In the genomic region with DNA sequence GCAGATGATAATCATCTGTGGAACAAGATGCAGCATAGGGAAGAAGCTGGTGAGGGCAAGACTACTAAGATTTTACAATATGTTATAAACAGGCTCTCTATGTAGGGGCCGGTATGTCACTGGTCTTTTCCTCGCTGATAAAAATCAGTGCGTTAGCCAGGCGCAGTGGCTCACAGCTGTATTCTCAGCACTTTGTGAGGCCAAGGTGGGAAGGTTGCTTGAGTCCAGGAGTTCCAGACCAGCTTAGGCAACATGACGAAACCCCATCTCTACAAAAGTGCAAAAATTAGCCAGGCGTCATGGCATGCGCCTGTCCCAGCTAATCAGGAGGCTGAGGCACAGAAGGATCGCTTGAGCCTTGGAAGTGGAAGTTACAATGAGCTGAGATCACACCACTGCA, we compare ENCODE assay signal across 34 cellular contexts.
"Had no signal": no experiment of that assay in that cellular context is flagged by ENCODE, and none has a peak within 500 bp of the region (broad histone marks: within the 10 kb centered on the region; RNA-seq: fewer than 3 reads in every experiment).

No MANE protein-coding gene starts in this region.

- H3K27ac ChIP-seq: ascending aorta, breast epithelium, esophagus muscularis mucosa, foreskin keratinocyte, gastrocnemius medialis, heart right ventricle, WERI-Rb-1 had no signal

- H3K4me3 ChIP-seq: ascending aorta, breast epithelium, cardiac muscle cell, esophagus muscularis mucosa, gastrocnemius medialis, heart right ventricle had no signal

- H3K9me3 ChIP-seq: ascending aorta, breast epithelium, esophagus muscularis mucosa, gastrocnemius medialis, heart right ventricle had no signal

- H3K4me3 Mint-ChIP-seq: activated B cell treated with CpG ODN at 0.5 μM for 24 hours; activated CD4-positive, alpha-beta memory T cell treated with anti-CD3 and anti-CD28 coated beads for 36 hours; activated CD4-positive, alpha-beta T cell treated with anti-CD3 and anti-CD28 coated beads for 36 hours; activated CD4-positive, alpha-beta T cell treated with anti-CD3 and anti-CD28 coated beads, Interleukin-2, amount 10 ng/mL, durations not matched to agents 24 days and 14 days; activated CD8-positive, alpha-beta memory T cell treated with anti-CD3 and anti-CD28 coated beads, Interleukin-2, amount 10 ng/mL, durations not matched to agents 7 days and 5 days; activated CD8-positive, alpha-beta T cell treated with anti-CD3 and anti-CD28 coated beads, Interleukin-2, amount 10 ng/mL, durations not matched to agents 7 days and 5 days; activated naive CD4-positive, alpha-beta T cell treated with anti-CD3 and anti-CD28 coated beads, Interleukin-2, amount 10 ng/mL, durations not matched to agents 7 days and 5 days; activated naive CD8-positive, alpha-beta T cell treated with anti-CD3 and anti-CD28 coated beads, Interleukin-2, amount 10 ng/mL, durations not matched to agents 7 days and 5 days; brain; central memory CD8-positive, alpha-beta T cell; effector memory CD8-positive, alpha-beta T cell had no signal

- H3K27me3 ChIP-seq: ascending aorta, breast epithelium, cardiac muscle cell, esophagus muscularis mucosa, foreskin keratinocyte, gastrocnemius medialis, heart right ventricle had no signal

- ATAC-seq: activated CD4-positive, alpha-beta T cell treated with anti-CD3 and anti-CD28 coated beads for 36 hours; activated CD4-positive, CD25-positive, alpha-beta regulatory T cell treated with anti-CD3 and anti-CD28 coated beads, Interleukin-2, amount 50 U/mL, for 24 hours; activated CD8-positive, alpha-beta memory T cell treated with anti-CD3 and anti-CD28 coated beads, Interleukin-2, amount 10 ng/mL, durations not matched to agents 7 days and 5 days; activated CD8-positive, alpha-beta T cell treated with anti-CD3 and anti-CD28 coated beads, Interleukin-2, amount 10 ng/mL, durations not matched to agents 7 days and 5 days; activated naive CD4-positive, alpha-beta T cell treated with anti-CD3 and anti-CD28 coated beads, Interleukin-2, amount 50 U/mL, for 72 hours; effector memory CD8-positive, alpha-beta T cell; foreskin keratinocyte; gastrocnemius medialis; heart right ventricle had no signal

- H3K4me1 ChIP-seq: breast epithelium, esophagus muscularis mucosa, foreskin keratinocyte, gastrocnemius medialis, heart right ventricle had no signal

- H3K27me3 Mint-ChIP-seq: activated B cell treated with CpG ODN at 0.5 μM for 24 hours; activated CD4-positive, alpha-beta memory T cell treated with anti-CD3 and anti-CD28 coated beads for 36 hours; activated CD4-positive, alpha-beta T cell treated with anti-CD3 and anti-CD28 coated beads for 36 hours; activated CD4-positive, alpha-beta T cell treated with anti-CD3 and anti-CD28 coated beads, Interleukin-2, amount 10 ng/mL, durations not matched to agents 24 days and 14 days; activated CD8-positive, alpha-beta memory T cell treated with anti-CD3 and anti-CD28 coated beads, Interleukin-2, amount 10 ng/mL, durations not matched to agents 7 days and 5 days; activated naive CD4-positive, alpha-beta T cell treated with anti-CD3 and anti-CD28 coated beads, Interleukin-2, amount 10 ng/mL, durations not matched to agents 7 days and 5 days; activated naive CD8-positive, alpha-beta T cell treated with anti-CD3 and anti-CD28 coated beads, Interleukin-2, amount 10 ng/mL, durations not matched to agents 7 days and 5 days; central memory CD8-positive, alpha-beta T cell; effector memory CD8-positive, alpha-beta T cell had no signal

- H3K4me1 Mint-ChIP-seq: activated B cell treated with CpG ODN at 0.5 μM for 24 hours; activated CD4-positive, alpha-beta T cell treated with anti-CD3 and anti-CD28 coated beads for 36 hours; activated CD4-positive, alpha-beta T cell treated with anti-CD3 and anti-CD28 coated beads, Interleukin-2, amount 10 ng/mL, durations not matched to agents 24 days and 14 days; activated CD8-positive, alpha-beta memory T cell treated with anti-CD3 and anti-CD28 coated beads, Interleukin-2, amount 10 ng/mL, durations not matched to agents 7 days and 5 days; activated naive CD4-positive, alpha-beta T cell treated with anti-CD3 and anti-CD28 coated beads, Interleukin-2, amount 10 ng/mL, durations not matched to agents 7 days and 5 days; activated naive CD8-positive, alpha-beta T cell treated with anti-CD3 and anti-CD28 coated beads, Interleukin-2, amount 10 ng/mL, durations not matched to agents 7 days and 5 days; central memory CD8-positive, alpha-beta T cell had no signal

- DNase-seq: activated B cell treated with CpG ODN at 0.5 μM for 24 hours; activated CD4-positive, alpha-beta memory T cell treated with anti-CD3 and anti-CD28 coated beads for 36 hours; activated CD4-positive, alpha-beta T cell treated with anti-CD3 and anti-CD28 coated beads for 36 hours; activated CD4-positive, alpha-beta T cell treated with anti-CD3 and anti-CD28 coated beads, Interleukin-2, amount 10 ng/mL, durations not matched to agents 24 days and 14 days; activated CD8-positive, alpha-beta memory T cell treated with anti-CD3 and anti-CD28 coated beads, Interleukin-2, amount 10 ng/mL, durations not matched to agents 7 days and 5 days; activated CD8-positive, alpha-beta memory T cell treated with anti-CD3 and anti-CD28 coated beads, Interleukin-2, amount 50 U/mL, for 4 hours; activated CD8-positive, alpha-beta T cell treated with anti-CD3 and anti-CD28 coated beads, Interleukin-2, amount 10 ng/mL, durations not matched to agents 7 days and 5 days; activated gamma-delta T cell; activated naive CD4-positive, alpha-beta T cell; activated naive CD4-positive, alpha-beta T cell treated with anti-CD3 and anti-CD28 coated beads, Interleukin-2, amount 10 ng/mL, durations not matched to agents 7 days and 5 days; activated naive CD8-positive, alpha-beta T cell treated with anti-CD3 and anti-CD28 coated beads, Interleukin-2, amount 10 ng/mL, durations not matched to agents 7 days and 5 days; activated T-cell treated with anti-CD3 and anti-CD28 coated beads, Interleukin-2, amount 50 U/mL, for 1 hour; activated T-cell treated with anti-CD3 and anti-CD28 coated beads, Interleukin-2, amount 50 U/mL, for 48 hours; cortex of kidney; dermis blood vessel endothelial cell; effector CD4-positive, alpha-beta T cell; effector memory CD8-positive, alpha-beta T cell; erythroblast; foreskin keratinocyte; gastrocnemius medialis; glutamatergic neuron; heart right ventricle; T-helper 2 cell; WERI-Rb-1 had no signal

- H3K36me3 ChIP-seq: ascending aorta, breast epithelium, cardiac muscle cell, esophagus muscularis mucosa, gastrocnemius medialis, heart right ventricle, WERI-Rb-1 had no signal

- H3K36me3 Mint-ChIP-seq: activated CD4-positive, alpha-beta memory T cell treated with anti-CD3 and anti-CD28 coated beads for 36 hours; activated CD8-positive, alpha-beta memory T cell treated with anti-CD3 and anti-CD28 coated beads, Interleukin-2, amount 10 ng/mL, durations not matched to agents 7 days and 5 days; activated naive CD4-positive, alpha-beta T cell treated with anti-CD3 and anti-CD28 coated beads, Interleukin-2, amount 10 ng/mL, durations not matched to agents 7 days and 5 days; activated naive CD4-positive, alpha-beta T cell treated with anti-CD3 and anti-CD28 coated beads, Interleukin-2, amount 50 U/mL, for 72 hours; activated naive CD8-positive, alpha-beta T cell treated with anti-CD3 and anti-CD28 coated beads, Interleukin-2, amount 10 ng/mL, durations not matched to agents 7 days and 5 days; brain had no signal

- H3K9me3 Mint-ChIP-seq: activated B cell treated with CpG ODN at 0.5 μM for 24 hours, brain had no signal

- FAIRE-seq: colon, TTC549 had no signal

- H3K27ac Mint-ChIP-seq: activated B cell treated with CpG ODN at 0.5 μM for 24 hours; activated CD4-positive, alpha-beta memory T cell treated with anti-CD3 and anti-CD28 coated beads for 36 hours; activated CD4-positive, alpha-beta T cell treated with anti-CD3 and anti-CD28 coated beads for 36 hours; activated CD4-positive, alpha-beta T cell treated with anti-CD3 and anti-CD28 coated beads, Interleukin-2, amount 10 ng/mL, durations not matched to agents 24 days and 14 days; activated CD8-positive, alpha-beta memory T cell treated with anti-CD3 and anti-CD28 coated beads, Interleukin-2, amount 10 ng/mL, durations not matched to agents 7 days and 5 days; activated CD8-positive, alpha-beta T cell treated with anti-CD3 and anti-CD28 coated beads, Interleukin-2, amount 10 ng/mL, durations not matched to agents 7 days and 5 days; activated naive CD4-positive, alpha-beta T cell treated with anti-CD3 and anti-CD28 coated beads, Interleukin-2, amount 10 ng/mL, durations not matched to agents 7 days and 5 days; activated naive CD4-positive, alpha-beta T cell treated with anti-CD3 and anti-CD28 coated beads, Interleukin-2, amount 50 U/mL, for 72 hours; activated naive CD8-positive, alpha-beta T cell treated with anti-CD3 and anti-CD28 coated beads, Interleukin-2, amount 10 ng/mL, durations not matched to agents 7 days and 5 days; brain; effector memory CD8-positive, alpha-beta T cell had no signal
